Comparison of ENCODE assay signal across 9 cellular contexts in the genomic region with DNA sequence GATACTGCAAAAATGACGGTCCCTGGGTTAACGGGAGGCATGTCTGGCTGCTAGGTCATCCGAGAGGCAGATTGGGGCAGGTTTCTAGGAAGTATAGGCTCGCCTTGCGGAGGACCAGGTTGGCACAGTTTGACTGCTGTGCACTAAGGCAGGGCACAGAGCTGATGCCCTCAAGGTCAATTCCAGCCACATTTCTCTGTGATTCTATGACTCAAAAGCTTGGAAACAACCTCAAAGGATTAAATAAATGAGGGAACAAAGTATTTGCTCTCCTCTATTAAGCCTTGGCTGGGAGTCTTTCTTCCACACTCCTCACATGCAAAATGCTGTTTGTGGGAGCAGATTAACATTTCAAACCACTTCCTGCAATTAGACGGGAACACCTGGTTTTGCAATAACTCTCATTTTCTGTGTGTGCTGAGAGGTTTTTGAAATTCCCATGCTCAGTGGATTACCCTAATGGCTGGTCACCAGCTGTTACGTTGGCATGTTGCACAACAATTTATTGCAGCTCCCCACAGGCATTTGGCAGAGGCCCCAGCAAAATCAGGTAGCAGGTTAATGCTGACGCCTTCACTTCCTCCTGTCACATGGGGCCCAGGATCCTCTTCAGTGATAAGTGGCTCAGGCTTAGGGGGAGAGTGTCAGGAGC.
DNase-seq lines count a peak whose midpoint lies in the region; ATAC-seq, FAIRE-seq and TF ChIP-seq lines count a peak whose summit lies in the region.
"Had no signal": no experiment of that assay in that cellular context is flagged by ENCODE, and none has a peak within 500 bp of the region (broad histone marks: within the 10 kb centered on the region; RNA-seq: fewer than 3 reads in every experiment).

No MANE protein-coding gene starts in this region.

- POLR2A ChIA-PET in CD4-positive, alpha-beta memory T cell (lab: Charles Lee; ENCODE audit: partially characterized antibody) = no interaction called here

- 33 to 52% methylated on average over 4 to 8 of the region's 8 CpGs for WGBS in transverse colon (ENCODE audit: low coverage in 1 of 2), 2 donors

- H3K27me3 Mint-ChIP-seq in CD4-positive, alpha-beta memory T cell = no peaks in the 10 kb centered on the region

- no peak overlapping the region for H3K27ac ChIP-seq in CD4-positive, alpha-beta memory T cell (ENCODE audit: low read depth, low read length)
- H3K27ac ChIP-seq in KOPT-K1 (ENCODE audit: low read depth, low read length, poor library complexity, severe bottlenecking) (peak overlapping the region; percentile 29), transverse colon (peak overlapping the region; percentile 13 to 75 (median 60))

- H3K36me3 Mint-ChIP-seq in CD4-positive, alpha-beta memory T cell = peaks cover 11 to 33% of the 10 kb centered on the region in 2 donors

- FAIRE-seq in RCC 7860 (lab: Jason Lieb, UNC) (peak; percentile 86), frontal cortex (lab: Jason Lieb, UNC) (no peak)
- FAIRE-seq: colon had no signal

- H3K27me3 ChIP-seq in CD4-positive, alpha-beta memory T cell (ENCODE audit: insufficient read depth, low read length) = no peaks in the 10 kb centered on the region
- H3K27me3 ChIP-seq in transverse colon = no peaks in the 10 kb centered on the region

- H3K36me3 ChIP-seq in CD4-positive, alpha-beta memory T cell (ENCODE audit: insufficient read depth, low read length) = no peaks in the 10 kb centered on the region
- H3K36me3 ChIP-seq in KOPT-K1 (ENCODE audit: insufficient read depth, low read length) = no peaks in the 10 kb centered on the region
- H3K36me3 ChIP-seq in transverse colon = no peaks in the 10 kb centered on the region

- peaks cover 10 to 22% (median 20%) of the 10 kb centered on the region in 4 donors for H3K4me1 Mint-ChIP-seq in CD4-positive, alpha-beta memory T cell

- peaks cover 15% of the 10 kb centered on the region for H3K4me1 ChIP-seq in CD4-positive, alpha-beta memory T cell (ENCODE audit: insufficient read depth, low read length)
- peaks cover 5 to 25% (median 21%) of the 10 kb centered on the region in 4 donors for H3K4me1 ChIP-seq in transverse colon

- peak overlapping the region in 6 of 7 donors; percentile 43 to 87 (median 61) for H3K27ac Mint-ChIP-seq in CD4-positive, alpha-beta memory T cell

- peak in 3 of 5 donors; percentile 4 to 19 (median 17) for DNase-seq in CD4-positive, alpha-beta memory T cell
- peak; percentile 66 for DNase-seq in RCC 7860 (ENCODE audit: low spot score)
- DNase-seq in Right ventricle myocardium superior = peak; percentile 55
- DNase-seq in transverse colon = peak; percentile 84
- DNase-seq in frontal cortex (ENCODE audit: low spot score in 2 of 2) = no peak

- H3K9me3 ChIP-seq in CD4-positive, alpha-beta memory T cell (ENCODE audit: control insufficient read depth in 1 of 2, low read length in 2 of 2) = no peaks in the 10 kb centered on the region
- no peaks in the 10 kb centered on the region for H3K9me3 ChIP-seq in KOPT-K1 (ENCODE audit: insufficient read depth, low read length, poor library complexity, severe bottlenecking)
- no peaks in the 10 kb centered on the region for H3K9me3 ChIP-seq in transverse colon

- peak overlapping the region in 2 of 8 donors; percentile 5 to 19 for H3K4me3 Mint-ChIP-seq in CD4-positive, alpha-beta memory T cell

- H3K4me3 ChIP-seq in CD4-positive, alpha-beta memory T cell (ENCODE audit: low read length in 2 of 2) = no peak overlapping the region
- no peak overlapping the region for H3K4me3 ChIP-seq in transverse colon

- TF ChIP-seq POLR2A in transverse colon (IDR thresholded peaks at IDR 0.05) = no peak

- ATAC-seq in Right ventricle myocardium superior (ENCODE audit: poor library complexity) (peak; percentile 80), GM21737 (IDR thresholded peaks at IDR 0.05; ENCODE audit: unreplicated experiment) (no peak), GM21717 (IDR thresholded peaks at IDR 0.05; ENCODE audit: unreplicated experiment) (no peak)

- in situ Hi-C loops in transverse colon (cut with MboI; ENCODE audit: low pct_ligation_motif_present in 1 of 4, low pct_unique_long_range_greater_than_20kb in 1 of 4, low sequenced_read_pairs in 3 of 4) = no loop called here

- TF ChIP-seq CTCF in transverse colon (IDR thresholded peaks at IDR 0.05) = no peak

- H3K9me3 Mint-ChIP-seq in CD4-positive, alpha-beta memory T cell = peaks cover 0 to 10% (median 3%) of the 10 kb centered on the region in 8 donors

- intact Hi-C loops in CD4-positive, alpha-beta memory T cell (cut with micrococcal nuclease) = no loop called here
- intact Hi-C loops in Right ventricle myocardium superior (cut with DNase I) = no loop called here
- intact Hi-C loops in transverse colon (cut with DNase I; ENCODE audit: low total_unique reads) = no loop called here

- CTCF ChIA-PET in CD4-positive, alpha-beta memory T cell (lab: Charles Lee; ENCODE audit: partially characterized antibody) = interaction anchor here (1.0 to 1.1 kb wide), 2 partner anchors 40 to 133 kb away, joined by 3 read pairs; no protein-coding TSS in a partner anchor

- TF ChIP-seq EP300 in transverse colon (IDR thresholded peaks at IDR 0.05; ENCODE audit: low read depth) = no peak

Comparison
In these comparisons a context has a peak if more than half of its experiments do, and no peak if none do; other contexts are left out.
1. DNase-seq: peak in CD4-positive, alpha-beta memory T cell (3 of 5), RCC 7860 (single experiment), Right ventricle myocardium superior (single experiment) and transverse colon (single experiment); none in frontal cortex (0 of 2).